Comparison of ENCODE assay signal across 1 cellular context in genomic region chr19:794989-795658, GRCh38.
TF ChIP-seq lines count a peak whose summit lies in the region.

No MANE protein-coding gene starts in this region.

TF ChIP-seq in GM12878, 131 proteins besides CTCF, POLR2A, EP300 and RAD21:
- no peak for TF ChIP-seq FOS (IDR thresholded peaks at IDR 0.05; ENCODE audit: borderline replicate concordance, extremely low read depth, insufficient read length)
- peak; percentile 27; the same call in 1 of the 2 replicates for TF ChIP-seq IKZF1 (conservative IDR thresholded peaks at IDR 0.05)
- no peak for TF ChIP-seq IKZF2 (IDR thresholded peaks at IDR 0.05)
- TF ChIP-seq BCL3 (IDR thresholded peaks at IDR 0.05; ENCODE audit: borderline replicate concordance, insufficient read depth, low read depth, low read length, poor library complexity, severe bottlenecking), result peak; percentile 54
